ENCODE assay signal across 20 cellular contexts in the genomic region with DNA sequence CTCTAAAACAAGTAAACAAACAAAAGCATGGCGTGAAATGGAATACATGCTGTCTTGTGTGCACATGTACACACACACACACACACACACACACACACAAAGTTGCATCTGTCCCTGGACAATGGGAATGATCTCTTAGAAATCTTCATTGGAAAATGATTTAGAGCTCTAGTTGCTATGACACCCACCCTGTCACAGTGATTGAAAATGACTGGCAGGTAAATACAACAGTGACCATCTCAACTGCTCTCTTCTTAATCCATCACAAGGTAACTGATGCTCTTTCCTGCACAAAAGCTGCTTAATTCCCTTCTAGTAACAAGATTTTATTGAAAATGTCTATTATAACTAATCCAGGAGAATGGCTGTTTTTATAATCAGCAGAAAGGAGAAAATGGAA.
"Had no signal": no experiment of that assay in that cellular context is flagged by ENCODE, and none has a peak within 500 bp of the region (broad histone marks: within the 10 kb centered on the region; RNA-seq: fewer than 3 reads in every experiment).

No MANE protein-coding gene starts in this region.

- H3K27ac Mint-ChIP-seq: memory B cell; natural killer cell treated with Interleukin-12 subunit alpha and Interleukin-12 subunit beta and Interleukin-15 and Interleukin-18, amount 100 ng/mL, for 72 hours had no signal

- H3K9me3 ChIP-seq: left ventricle myocardium inferior, lower lobe of right lung, ovary, suprapubic skin, thyroid gland, upper lobe of left lung, uterus had no signal

- H3K27me3 ChIP-seq: foreskin keratinocyte, hepatocyte, ovary, suprapubic skin, thyroid gland, upper lobe of left lung, uterus had no signal

- H3K9me3 Mint-ChIP-seq: natural killer cell treated with Interleukin-12 subunit alpha and Interleukin-12 subunit beta and Interleukin-15 and Interleukin-18, amount 100 ng/mL, for 72 hours had no signal

- H3K4me3 ChIP-seq: hepatocyte, left ventricle myocardium inferior, lower lobe of right lung, ovary, suprapubic skin, thyroid gland, upper lobe of left lung, uterus had no signal

- H3K4me3 Mint-ChIP-seq: memory B cell; natural killer cell treated with Interleukin-12 subunit alpha and Interleukin-12 subunit beta and Interleukin-15 and Interleukin-18, amount 100 ng/mL, for 72 hours had no signal

- H3K4me1 Mint-ChIP-seq: memory B cell had no signal

- H3K36me3 Mint-ChIP-seq: memory B cell; natural killer cell treated with Interleukin-12 subunit alpha and Interleukin-12 subunit beta and Interleukin-15 and Interleukin-18, amount 100 ng/mL, for 72 hours had no signal

- DNase-seq: dermis blood vessel endothelial cell; erythroblast; foreskin keratinocyte; head of caudate nucleus; kidney; left cardiac atrium; left ventricle myocardium inferior; lower lobe of right lung; midbrain; ovary; right cardiac atrium; stimulated activated CD4-positive, alpha-beta T cell treated with anti-CD3 and anti-CD28 coated beads, Interleukin-2, amount 100 ng/mL, for 48 hours; stimulated activated naive CD8-positive, alpha-beta T cell treated with anti-CD3 and anti-CD28 coated beads, Interleukin-15, Interleukin-2, amounts not matched to agents 100 U/mL and 50 U/mL, for 24 hours; thyroid gland; upper lobe of left lung; uterus had no signal

- H3K4me1 ChIP-seq: foreskin keratinocyte, left ventricle myocardium inferior, lower lobe of right lung, suprapubic skin, thyroid gland, upper lobe of left lung, uterus had no signal

- H3K27me3 Mint-ChIP-seq: memory B cell; natural killer cell treated with Interleukin-12 subunit alpha and Interleukin-12 subunit beta and Interleukin-15 and Interleukin-18, amount 100 ng/mL, for 72 hours had no signal

- H2AFZ ChIP-seq: hepatocyte had no signal

- H3K27ac ChIP-seq: foreskin keratinocyte, hepatocyte, left ventricle myocardium inferior, lower lobe of right lung, ovary, suprapubic skin, thyroid gland, upper lobe of left lung, uterus had no signal

- H3K36me3 ChIP-seq: left ventricle myocardium inferior, lower lobe of right lung, ovary, suprapubic skin, thyroid gland, upper lobe of left lung, uterus had no signal
